In genomic region chr11:120302001-120302805, GRCh38 we compare ENCODE assay signal across 11 cellular contexts. TPM values are rescaled to one million over a fixed set of nuclear protein-coding genes. Genes with fewer than 3 reads are reported as not detected.
DNase-seq lines count a peak whose midpoint lies in the region; ATAC-seq, FAIRE-seq and TF ChIP-seq lines count a peak whose summit lies in the region.
"Had no signal": no experiment of that assay in that cellular context is flagged by ENCODE, and none has a peak within 500 bp of the region (broad histone marks: within the 10 kb centered on the region; RNA-seq: fewer than 3 reads in every experiment).

No MANE protein-coding gene starts in this region.

- no peak overlapping the region for H3K9ac ChIP-seq in kidney (ENCODE audit: low read length in 2 of 2)
- H3K9ac ChIP-seq: BLaER1 had no signal

- H3K9me3 ChIP-seq in kidney (ENCODE audit: control insufficient read depth in 1 of 2, low read length in 2 of 2) (no peaks in the 10 kb centered on the region), HAP-1 (no peaks in the 10 kb centered on the region)
- H3K9me3 ChIP-seq: BLaER1 had no signal

- TF ChIP-seq CTCF in kidney (IDR thresholded peaks at IDR 0.05; ENCODE audit: borderline replicate concordance, extremely low read depth, insufficient read depth), result no peak

- peaks cover 0 to 4% of the 10 kb centered on the region in 2 donors for H3K4me1 ChIP-seq in kidney (ENCODE audit: control insufficient read depth in 1 of 2, insufficient read depth in 1 of 2, low read depth in 1 of 2, low read length in 2 of 2)
- H3K4me1 ChIP-seq in HAP-1, result no peaks in the 10 kb centered on the region
- H3K4me1 ChIP-seq: BLaER1 had no signal

- FAIRE-seq in kidney (lab: Jason Lieb, UNC), result no peak

- DNase-seq in ELF-1 (ENCODE audit: low read depth, low spot score) (peak; percentile 81), NCI-H526 (lab: John Stamatoyannopoulos, UW) (peak; percentile 61 to 84), kidney (peak; percentile 84), renal cortical epithelial cell (ENCODE audit: low read depth) (peak; percentile 40), HAP-1 (ENCODE audit: low spot score in 2 of 2) (no peak)
- DNase-seq: cortex of kidney, NCI-H1694 had no signal

- in situ Hi-C loops in HAP-1 (cut with MboI; ENCODE audit: low sequenced_read_pairs), result loop anchor here (5.0 kb wide), 2 partner anchors 65 to 130 kb away; no protein-coding TSS in a partner anchor

- H3K27me3 ChIP-seq in HAP-1 (ENCODE audit: low read depth), result peaks cover 10% of the 10 kb centered on the region
- H3K27me3 ChIP-seq: BLaER1 had no signal

- no peaks in the 10 kb centered on the region for H3K36me3 ChIP-seq in kidney (ENCODE audit: control insufficient read depth in 1 of 2, insufficient read depth in 2 of 2, low read length in 2 of 2)
- H3K36me3 ChIP-seq in HAP-1 (replicated peaks), result no peaks in the 10 kb centered on the region
- H3K36me3 ChIP-seq: BLaER1 had no signal

- H3K4me3 ChIP-seq in kidney (ENCODE audit: low read length in 2 of 2), result no peak overlapping the region
- no peak overlapping the region for H3K4me3 ChIP-seq in HAP-1
- H3K4me3 ChIP-seq: BLaER1 had no signal

- intact Hi-C loops in kidney (cut with DNase I), result no loop called here

- no peak for ATAC-seq in GM18867 (IDR thresholded peaks at IDR 0.05; ENCODE audit: unreplicated experiment)
- ATAC-seq in HG03565 (IDR thresholded peaks at IDR 0.05; ENCODE audit: unreplicated experiment), result no peak
- ATAC-seq in GM21367 (IDR thresholded peaks at IDR 0.05; ENCODE audit: unreplicated experiment), result no peak

- peak overlapping the region in 1 of 2 donors; percentile 50 for H3K27ac ChIP-seq in kidney (ENCODE audit: low read depth in 2 of 2, low read length in 2 of 2)
- H3K27ac ChIP-seq: BLaER1 had no signal

RNA-seq across cellular contexts. Expression of gene TLCD5, which starts 22.9 kb away (rescaled TPM):
- 6.0 TPM for total RNA-seq in kidney
- 4.9 TPM for polyA plus RNA-seq in kidney (ENCODE audit: insufficient read depth, low read depth, low replicate concordance)
- total RNA-seq in renal cortical epithelial cell, result 3.8 and 19.0 TPM in 2 replicates

RNA-seq across cellular contexts. Expression of gene ARHGEF12, which starts 34.0 kb away (rescaled TPM):
- total RNA-seq in kidney (161 TPM), renal cortical epithelial cell (72.9 and 224 TPM in 2 replicates)
- 21.1 TPM for polyA plus RNA-seq in kidney (ENCODE audit: insufficient read depth, low read depth, low replicate concordance)

Comparison
In these comparisons a context has a peak if more than half of its experiments do, and no peak if none do; other contexts are left out.
1. DNase-seq: peak in ELF-1 (single experiment), NCI-H526 (2 of 2), kidney (single experiment) and renal cortical epithelial cell (single experiment); none in HAP-1 (0 of 2).